22 cellular contexts compared by ENCODE assay signal in the genomic region with DNA sequence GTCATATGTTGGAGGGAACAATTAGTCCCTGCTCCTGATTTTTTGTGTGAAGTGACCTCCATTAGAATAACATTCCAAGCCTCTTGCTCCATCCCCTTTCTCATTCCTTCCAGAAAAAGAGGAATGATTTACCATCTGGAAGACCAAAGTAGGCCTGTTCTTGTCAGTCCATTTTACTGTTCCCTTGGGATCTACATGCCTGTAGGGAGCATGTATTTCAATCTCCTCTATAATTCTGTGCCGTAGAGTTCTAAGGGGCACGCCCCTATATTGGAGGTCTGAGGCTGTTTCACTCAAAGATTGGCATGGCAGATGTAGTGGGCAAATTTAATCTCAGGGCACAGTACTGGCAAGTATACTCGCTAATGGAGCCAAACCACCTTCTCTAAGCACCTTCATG.
"Had no signal": no experiment of that assay in that cellular context is flagged by ENCODE, and none has a peak within 500 bp of the region (broad histone marks: within the 10 kb centered on the region; RNA-seq: fewer than 3 reads in every experiment).

No MANE protein-coding gene starts in this region.

- H3K27ac Mint-ChIP-seq: activated CD8-positive, alpha-beta T cell treated with anti-CD3 and anti-CD28 coated beads, Interleukin-2, amount 10 ng/mL, durations not matched to agents 7 days and 5 days; activated naive CD4-positive, alpha-beta T cell treated with anti-CD3 and anti-CD28 coated beads, Interleukin-2, amount 50 U/mL, for 24 hours; activated T-cell treated with anti-CD3 and anti-CD28 coated beads, Interleukin-2, amount 50 U/mL, for 24 hours; activated T-helper 1 cell treated with anti-CD3 and anti-CD28 coated beads, Interleukin-12 subunit alpha, Interleukin-12 subunit beta, Interleukin-2, Interleukin-4 antibody, amounts not matched to agents 30 ng/mL and 10 ng/mL and 1 ng/mL, durations not matched to agents 14 hours and 24 hours and 36 hours; T-helper 17 cell; WTC11 had no signal

- DNase-seq: activated CD4-positive, alpha-beta T cell treated with anti-CD3 and anti-CD28 coated beads for 48 hours; activated CD4-positive, alpha-beta T cell treated with anti-CD3 and anti-CD28 coated beads, Interleukin-2, amount 50 U/mL, for 4 hours; activated CD4-positive, CD25-positive, alpha-beta regulatory T cell treated with anti-CD3 and anti-CD28 coated beads, Interleukin-2, amount 50 U/mL, for 72 hours; activated CD8-positive, alpha-beta memory T cell treated with anti-CD3 and anti-CD28 coated beads, Interleukin-2, amount 50 U/mL, for 48 hours; activated CD8-positive, alpha-beta T cell treated with anti-CD3 and anti-CD28 coated beads, Interleukin-2, amount 10 ng/mL, durations not matched to agents 7 days and 5 days; activated effector memory CD4-positive, alpha-beta T cell treated with Interleukin-2 at 50 U/mL for 16 hours; activated naive CD4-positive, alpha-beta T cell; activated T-cell treated with anti-CD3 and anti-CD28 coated beads, Interleukin-2, amount 50 U/mL, for 24 hours; aorta; caudate nucleus; Karpas-422; NCI-H146; NCI-H187 treated with DMSO at 0.1 percent for 48 hours; NCI-H2107; Peyer's patch; SHP77; T-helper 17 cell; T-helper 9 cell had no signal

- H3K9me3 ChIP-seq: breast epithelium, Peyer's patch had no signal

- H3K36me3 ChIP-seq: breast epithelium, Peyer's patch had no signal

- H3K4me3 ChIP-seq: breast epithelium, Peyer's patch had no signal

- H3K4me3 Mint-ChIP-seq: activated CD8-positive, alpha-beta T cell treated with anti-CD3 and anti-CD28 coated beads, Interleukin-2, amount 10 ng/mL, durations not matched to agents 7 days and 5 days; activated naive CD4-positive, alpha-beta T cell treated with anti-CD3 and anti-CD28 coated beads, Interleukin-2, amount 50 U/mL, for 24 hours; activated T-cell treated with anti-CD3 and anti-CD28 coated beads, Interleukin-2, amount 50 U/mL, for 24 hours; activated T-helper 1 cell treated with anti-CD3 and anti-CD28 coated beads, Interleukin-12 subunit alpha, Interleukin-12 subunit beta, Interleukin-2, Interleukin-4 antibody, amounts not matched to agents 30 ng/mL and 10 ng/mL and 1 ng/mL, durations not matched to agents 14 hours and 24 hours and 36 hours; T-helper 17 cell; WTC11 had no signal

- H3K4me1 Mint-ChIP-seq: activated naive CD4-positive, alpha-beta T cell treated with anti-CD3 and anti-CD28 coated beads, Interleukin-2, amount 50 U/mL, for 24 hours had no signal

- H3K9me3 Mint-ChIP-seq: activated naive CD4-positive, alpha-beta T cell treated with anti-CD3 and anti-CD28 coated beads, Interleukin-2, amount 50 U/mL, for 24 hours; activated T-cell treated with anti-CD3 and anti-CD28 coated beads, Interleukin-2, amount 50 U/mL, for 24 hours; activated T-helper 1 cell treated with anti-CD3 and anti-CD28 coated beads, Interleukin-12 subunit alpha, Interleukin-12 subunit beta, Interleukin-2, Interleukin-4 antibody, amounts not matched to agents 30 ng/mL and 10 ng/mL and 1 ng/mL, durations not matched to agents 14 hours and 24 hours and 36 hours; WTC11 had no signal

- H3K4me1 ChIP-seq: breast epithelium had no signal

- H3K36me3 Mint-ChIP-seq: activated naive CD4-positive, alpha-beta T cell treated with anti-CD3 and anti-CD28 coated beads, Interleukin-2, amount 50 U/mL, for 24 hours; WTC11 had no signal

- H3K27me3 ChIP-seq: breast epithelium, Peyer's patch had no signal
